Comparison of ENCODE assay signal across 24 cellular contexts in the genomic region with DNA sequence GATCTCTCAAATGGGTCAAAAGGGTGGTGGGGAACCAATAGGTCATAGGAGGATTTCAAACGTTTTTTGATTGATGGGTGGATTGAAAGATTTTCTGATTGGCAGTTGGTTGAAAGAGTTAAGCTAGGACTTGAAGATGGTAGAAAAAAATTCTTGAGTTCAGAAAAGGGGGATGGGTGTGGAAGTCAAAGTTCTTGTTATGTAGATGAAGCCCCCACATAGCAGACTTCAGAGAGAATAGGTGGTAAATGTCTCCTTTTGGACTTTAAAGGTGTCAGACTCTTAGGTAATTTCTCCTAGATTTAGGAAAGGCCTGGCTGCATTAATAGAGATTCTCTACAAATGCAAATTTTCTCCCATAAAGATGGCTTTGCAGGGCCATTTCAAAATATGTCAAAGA.
DNase-seq lines count a peak whose midpoint lies in the region; ATAC-seq and TF ChIP-seq lines count a peak whose summit lies in the region.
"Had no signal": no experiment of that assay in that cellular context is flagged by ENCODE, and none has a peak within 500 bp of the region (broad histone marks: within the 10 kb centered on the region; RNA-seq: fewer than 3 reads in every experiment).

No MANE protein-coding gene starts in this region.

- H3K27ac Mint-ChIP-seq in GM23338 (peak overlapping the region; percentile 87), WTC11 (peak overlapping the region; percentile 98)

- no peaks in the 10 kb centered on the region for H4K20me1 ChIP-seq in GM23338 (replicated peaks; ENCODE audit: insufficient read depth)
- H4K20me1 ChIP-seq in OCI-LY7 (ENCODE audit: insufficient read depth, low read length), result no peaks in the 10 kb centered on the region

- peak overlapping the region; percentile 98 for H3K18ac ChIP-seq in mesendoderm (ENCODE audit: low read length)

- H2BK15ac ChIP-seq in mesendoderm (replicated peaks; ENCODE audit: low read depth), result no peak overlapping the region

- H3K36me3 Mint-ChIP-seq in GM23338 (ENCODE audit: low read depth), result peaks cover 17% of the 10 kb centered on the region; the same call in 2 of the 3 replicates
- H3K36me3 Mint-ChIP-seq in WTC11, result no peaks in the 10 kb centered on the region

- H3K4me2 ChIP-seq in GM23338 (peak overlapping the region; percentile 64), mesendoderm (ENCODE audit: low read length) (no peak overlapping the region), OCI-LY7 (ENCODE audit: low read length) (no peak overlapping the region)

- H3K4me1 Mint-ChIP-seq in GM23338 (peaks cover 43% of the 10 kb centered on the region), WTC11 (peaks cover 71% of the 10 kb centered on the region)

- H3K9me3 ChIP-seq in iPS DF 6.9 (ENCODE audit: control insufficient read depth, insufficient read depth, low read length), result no peaks in the 10 kb centered on the region
- H3K9me3 ChIP-seq in OCI-LY7 (ENCODE audit: low read length), result no peaks in the 10 kb centered on the region
- H3K9me3 ChIP-seq in right lobe of liver, result no peaks in the 10 kb centered on the region
- H3K9me3 ChIP-seq: BE2C had no signal

- intact Hi-C loops in OCI-LY7 (cut with micrococcal nuclease; ENCODE audit: unreplicated experiment) (no loop called here), right lobe of liver (cut with DNase I) (no loop called here)

- H3K56ac ChIP-seq in mesendoderm (ENCODE audit: low read length), result peak overlapping the region; percentile 71

- H3K9ac ChIP-seq in mesendoderm (ENCODE audit: low read length), result no peak overlapping the region
- H3K9ac ChIP-seq: GM23248 had no signal

- TF ChIP-seq CTCF in GM23338 (conservative IDR thresholded peaks at IDR 0.05; ENCODE audit: low read depth in 2 of 2) (no peak), WTC11 (IDR thresholded peaks at IDR 0.05) (no peak), OCI-LY7 (conservative IDR thresholded peaks at IDR 0.05; ENCODE audit: low read length) (no peak), right lobe of liver (IDR thresholded peaks at IDR 0.05) (no peak)

- no peak overlapping the region for H4K5ac ChIP-seq in mesendoderm (ENCODE audit: low read length)

- H3K4me1 ChIP-seq in GM23338 (ENCODE audit: insufficient read depth), result peaks cover 30% of the 10 kb centered on the region
- H3K4me1 ChIP-seq in iPS DF 6.9 (ENCODE audit: control insufficient read depth, insufficient read depth, low read length), result peaks cover 6% of the 10 kb centered on the region; the same call in 1 of the 2 replicates
- peaks cover 12% of the 10 kb centered on the region for H3K4me1 ChIP-seq in mesendoderm (ENCODE audit: control insufficient read depth, low read depth, low read length)
- H3K4me1 ChIP-seq in OCI-LY7 (ENCODE audit: insufficient read depth, low read length, poor library complexity, severe bottlenecking), result no peaks in the 10 kb centered on the region
- no peaks in the 10 kb centered on the region for H3K4me1 ChIP-seq in right lobe of liver
- H3K4me1 ChIP-seq: BE2C had no signal

- H2BK5ac ChIP-seq in mesendoderm (ENCODE audit: low read length), result peak overlapping the region; percentile 99

- H3K79me2 ChIP-seq in GM23338 (replicated peaks; ENCODE audit: insufficient read depth) (no peaks in the 10 kb centered on the region), mesendoderm (ENCODE audit: control insufficient read depth, insufficient read depth, low read length) (no peaks in the 10 kb centered on the region), OCI-LY7 (ENCODE audit: insufficient read depth, low read depth, low read length) (no peaks in the 10 kb centered on the region)

- no peaks in the 10 kb centered on the region for H3K27me3 ChIP-seq in GM23338 (ENCODE audit: insufficient read depth)
- no peaks in the 10 kb centered on the region for H3K27me3 ChIP-seq in iPS DF 6.9 (ENCODE audit: control insufficient read depth, insufficient read depth, low read length)
- H3K27me3 ChIP-seq in mesendoderm (ENCODE audit: insufficient read depth, low read length, poor library complexity), result no peaks in the 10 kb centered on the region
- H3K27me3 ChIP-seq in right lobe of liver, result no peaks in the 10 kb centered on the region
- H3K27me3 ChIP-seq: BE2C had no signal

- CTCF ChIA-PET in WTC11 (lab: Charles Lee) (interaction anchor here (2.1 kb wide), 1 partner anchor 790 kb away, joined by 6 read pairs; no protein-coding TSS in a partner anchor), OCI-LY7 (lab: Charles Lee; ENCODE audit: unreplicated experiment) (no interaction called here), HEK293T (lab: Yijun Ruan, JAX) (no interaction called here)

- H3K4me3 Mint-ChIP-seq in GM23338 (peak overlapping the region; percentile 46), WTC11 (peak overlapping the region; percentile 52)

- peak overlapping the region; percentile 76 for H4K8ac ChIP-seq in mesendoderm (ENCODE audit: low read depth, low read length)

- no peak overlapping the region for H3K23ac ChIP-seq in mesendoderm (ENCODE audit: low read length)

- POLR2A ChIA-PET in WTC11 (lab: Charles Lee), result interaction anchor here (1.1 kb wide), 1 partner anchor 96 kb away, joined by 3 read pairs; no protein-coding TSS in a partner anchor
- POLR2A ChIA-PET in OCI-LY7 (lab: Charles Lee), result no interaction called here
- POLR2A ChIA-PET in HEK293T (lab: Yijun Ruan, JAX), result no interaction called here

- H3K9me2 ChIP-seq in GM23338 (ENCODE audit: insufficient read depth) (no peaks in the 10 kb centered on the region), OCI-LY7 (ENCODE audit: insufficient read depth, low read length) (no peaks in the 10 kb centered on the region)

- H2AK5ac ChIP-seq in mesendoderm (ENCODE audit: low read length), result no peak overlapping the region

- H3K4ac ChIP-seq in mesendoderm (ENCODE audit: low read depth, low read length), result no peak overlapping the region

- peaks cover 7% of the 10 kb centered on the region for H3K27me3 Mint-ChIP-seq in GM23338 (ENCODE audit: insufficient read depth, low read depth, poor library complexity)
- H3K27me3 Mint-ChIP-seq in WTC11 (ENCODE audit: low read depth), result no peaks in the 10 kb centered on the region

- no peaks in the 10 kb centered on the region for H3F3A ChIP-seq in GM23338 (replicated peaks; ENCODE audit: low read depth)

- 100% methylated on average over 1 of the region's 1 CpG for WGBS in iPS DF 6.9 (ENCODE audit: insufficient coverage, insufficient read length)
- no CpG with 5 or more reads among the region's 1 CpG for WGBS in mesendoderm (ENCODE audit: extremely low coverage, insufficient coverage, low lambda C conversion rate)
- 11% methylated on average over 1 of the region's 1 CpG for WGBS in right lobe of liver (ENCODE audit: insufficient coverage, low coverage, low lambda C conversion rate, missing lambda C conversion rate)

- TF ChIP-seq POLR2A in right lobe of liver (IDR thresholded peaks at IDR 0.05), result no peak

- no TSS peak for BruUV-seq in OCI-LY7 (replicated peaks; lab: Mats Ljungman, UMichigan)

- H3K36me3 ChIP-seq in GM23338 (ENCODE audit: insufficient read depth), result no peaks in the 10 kb centered on the region
- no peaks in the 10 kb centered on the region for H3K36me3 ChIP-seq in iPS DF 6.9 (ENCODE audit: control insufficient read depth, insufficient read depth, low read length)
- H3K36me3 ChIP-seq in mesendoderm (ENCODE audit: control insufficient read depth, insufficient read depth, low read length), result no peaks in the 10 kb centered on the region
- H3K36me3 ChIP-seq in OCI-LY7 (ENCODE audit: insufficient read depth, low read length), result no peaks in the 10 kb centered on the region
- no peaks in the 10 kb centered on the region for H3K36me3 ChIP-seq in right lobe of liver
- H3K36me3 ChIP-seq: BE2C had no signal

- ATAC-seq in GM23338, result peak; percentile 57
- ATAC-seq in WTC11, result no peak
- no peak for ATAC-seq in right lobe of liver

- H2BK120ac ChIP-seq in mesendoderm (ENCODE audit: low read depth, low read length), result peak overlapping the region; percentile 98

- DNase-seq in GM23338 (ENCODE audit: low spot score) (peak; percentile 47), WTC11 (ENCODE audit: low spot score) (no peak), iPS DF 6.9 (ENCODE audit: low read depth, low spot score) (peak; percentile 39), mesendoderm (peak; percentile 87), OCI-LY7 (ENCODE audit: low spot score) (no peak), HEK293T (ENCODE audit: extremely low spot score) (no peak), right lobe of liver (no peak), H4 (ENCODE audit: low spot score) (no peak)
- DNase-seq: 8988T, ACHN, BE2C, Calu3, DMS153, DND-41, GM23248, NCI-H1048, NCI-H1417, NCI-H1694, NCI-H2029 treated with DMSO at 0.1 percent for 48 hours, NCI-H226, NCI-H510A, NCI-H69, SIG-M5 had no signal

- H3K4me3 ChIP-seq in GM23338 (peak overlapping the region; percentile 19; the same call in 1 of the 2 replicates), iPS DF 6.9 (ENCODE audit: low read length) (no peak overlapping the region), mesendoderm (ENCODE audit: low read length) (no peak overlapping the region), OCI-LY7 (ENCODE audit: low read depth, low read length, poor library complexity, severe bottlenecking) (no peak overlapping the region), right lobe of liver (no peak overlapping the region)
- H3K4me3 ChIP-seq: GM23248, SK-N-MC had no signal

- H3K9me3 Mint-ChIP-seq in GM23338 (peaks cover 86% of the 10 kb centered on the region), WTC11 (no peaks in the 10 kb centered on the region)

- H2AFZ ChIP-seq in GM23338 (no peak overlapping the region), OCI-LY7 (ENCODE audit: low read length) (no peak overlapping the region)
- H2AFZ ChIP-seq: GM23248 had no signal

- H3K27ac ChIP-seq in GM23338 (ENCODE audit: low read depth) (peak overlapping the region; percentile 88), iPS DF 6.9 (ENCODE audit: low read length) (no peak overlapping the region), mesendoderm (ENCODE audit: low read depth, low read length) (peak overlapping the region; percentile 93), OCI-LY7 (ENCODE audit: low read depth, low read length, poor library complexity, severe bottlenecking) (no peak overlapping the region), right lobe of liver (no peak overlapping the region)
- H3K27ac ChIP-seq: GM23248, SK-N-MC had no signal

- H3K79me1 ChIP-seq in mesendoderm (ENCODE audit: low read length), result no peaks in the 10 kb centered on the region

TF ChIP-seq in WTC11, 78 proteins besides CTCF, POLR2A, EP300 and RAD21 (continues in another document):
- TF ChIP-seq ZNF263 (CRISPR knock-in tag; IDR thresholded peaks at IDR 0.05; ENCODE audit: low read depth) (no peak), EMX1 (CRISPR knock-in tag; IDR thresholded peaks at IDR 0.05) (no peak)

TF ChIP-seq in HEK293T, 16 proteins besides CTCF, POLR2A, EP300 and RAD21 (continues in another document):
- TF ChIP-seq L3MBTL2 (conservative IDR thresholded peaks at IDR 0.05), result no peak
- TF ChIP-seq SUZ12 (IDR thresholded peaks at IDR 0.05), result no peak
- TF ChIP-seq LEF1 (IDR thresholded peaks at IDR 0.05; ENCODE audit: borderline replicate concordance), result no peak
- TF ChIP-seq ELF4 (IDR thresholded peaks at IDR 0.05), result no peak
- TF ChIP-seq NFRKB (IDR thresholded peaks at IDR 0.05), result no peak
- TF ChIP-seq ZNF384 (IDR thresholded peaks at IDR 0.05), result no peak
- no peak for TF ChIP-seq TARDBP (IDR thresholded peaks at IDR 0.05)

Comparison
In these comparisons a context has a peak if more than half of its experiments do, and no peak if none do; other contexts are left out.
1. DNase-seq: peak in GM23338 (single experiment), iPS DF 6.9 (single experiment) and mesendoderm (single experiment); none in WTC11 (single experiment), OCI-LY7 (single experiment), HEK293T (single experiment), right lobe of liver (0 of 3) and H4 (single experiment).
2. H3K27ac ChIP-seq: peak in GM23338 (single experiment) and mesendoderm (single experiment); none in iPS DF 6.9 (single experiment), OCI-LY7 (single experiment) and right lobe of liver (0 of 3).